17 cellular contexts compared by ENCODE assay signal in the genomic region with DNA sequence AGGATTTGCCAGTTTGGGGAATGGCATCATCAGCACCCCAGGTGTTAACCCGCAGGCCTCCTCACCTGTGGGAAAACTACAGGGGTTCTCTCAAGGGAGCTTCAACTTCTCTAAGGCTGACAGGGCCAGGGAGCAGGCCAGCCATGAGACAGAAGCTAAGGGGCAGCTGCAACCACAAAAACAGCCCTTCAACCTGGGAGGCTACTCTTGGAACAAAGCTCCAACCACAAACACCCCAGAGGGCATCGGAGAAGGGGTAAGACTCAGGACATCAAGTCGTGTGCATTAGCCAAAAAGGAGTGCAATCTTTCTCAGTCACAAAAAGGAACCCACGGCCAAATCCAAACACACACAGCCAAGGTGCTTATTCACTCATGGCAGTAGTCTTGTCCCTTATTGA.
"Had no signal": no experiment of that assay in that cellular context is flagged by ENCODE, and none has a peak within 500 bp of the region (broad histone marks: within the 10 kb centered on the region; RNA-seq: fewer than 3 reads in every experiment).

No MANE protein-coding gene starts in this region.

- H3K27me3 Mint-ChIP-seq: activated CD4-positive, alpha-beta T cell treated with anti-CD3 and anti-CD28 coated beads, Interleukin-2, amount 10 ng/mL, durations not matched to agents 24 days and 14 days; activated T-cell treated with anti-CD3 and anti-CD28 coated beads, Interleukin-2, amount 50 U/mL, for 24 hours; memory B cell; naive thymus-derived CD4-positive, alpha-beta T cell had no signal

- ATAC-seq: body of pancreas; mucosa of descending colon; naive thymus-derived CD4-positive, alpha-beta T cell had no signal

- H3K4me3 Mint-ChIP-seq: activated CD4-positive, alpha-beta T cell treated with anti-CD3 and anti-CD28 coated beads, Interleukin-2, amount 10 ng/mL, durations not matched to agents 24 days and 14 days; activated CD8-positive, alpha-beta T cell treated with anti-CD3 and anti-CD28 coated beads for 36 hours; activated naive CD4-positive, alpha-beta T cell treated with anti-CD3 and anti-CD28 coated beads for 36 hours; activated T-cell treated with anti-CD3 and anti-CD28 coated beads, Interleukin-2, amount 50 U/mL, for 24 hours; naive thymus-derived CD4-positive, alpha-beta T cell; neural progenitor cell had no signal

- H3K9me3 Mint-ChIP-seq: activated CD4-positive, alpha-beta T cell treated with anti-CD3 and anti-CD28 coated beads, Interleukin-2, amount 10 ng/mL, durations not matched to agents 24 days and 14 days; activated CD8-positive, alpha-beta T cell treated with anti-CD3 and anti-CD28 coated beads for 36 hours; activated naive CD4-positive, alpha-beta T cell treated with anti-CD3 and anti-CD28 coated beads for 36 hours; activated T-cell treated with anti-CD3 and anti-CD28 coated beads, Interleukin-2, amount 50 U/mL, for 24 hours; memory B cell; neural progenitor cell had no signal

- H3K27ac ChIP-seq: body of pancreas, esophagus squamous epithelium, heart right ventricle, neural progenitor cell, prostate gland, right atrium auricular region, thoracic aorta, upper lobe of left lung had no signal

- H3K27me3 ChIP-seq: body of pancreas, esophagus squamous epithelium, heart right ventricle, neural progenitor cell, right atrium auricular region, upper lobe of left lung had no signal

- H3K4me3 ChIP-seq: body of pancreas, esophagus squamous epithelium, heart right ventricle, mucosa of descending colon, neural progenitor cell, prostate gland, right atrium auricular region, thoracic aorta, upper lobe of left lung had no signal

- H3K4me1 ChIP-seq: prostate gland, upper lobe of left lung had no signal

- H3K27ac Mint-ChIP-seq: activated CD8-positive, alpha-beta T cell treated with anti-CD3 and anti-CD28 coated beads for 36 hours; activated naive CD4-positive, alpha-beta T cell treated with anti-CD3 and anti-CD28 coated beads for 36 hours; activated T-cell treated with anti-CD3 and anti-CD28 coated beads, Interleukin-2, amount 50 U/mL, for 24 hours; memory B cell; naive thymus-derived CD4-positive, alpha-beta T cell; neural progenitor cell had no signal

- H3K9me3 ChIP-seq: body of pancreas, esophagus squamous epithelium, heart right ventricle, mucosa of descending colon, prostate gland, right atrium auricular region, thoracic aorta, upper lobe of left lung had no signal

- H3K9ac ChIP-seq: neural progenitor cell had no signal

- DNase-seq: activated CD4-positive, alpha-beta T cell treated with anti-CD3 and anti-CD28 coated beads, Interleukin-2, amount 10 ng/mL, durations not matched to agents 24 days and 14 days; activated T-cell treated with anti-CD3 and anti-CD28 coated beads, Interleukin-2, amount 50 U/mL, for 24 hours; body of pancreas; dermis blood vessel endothelial cell; effector memory CD4-positive, alpha-beta T cell; esophagus squamous epithelium; heart right ventricle; mucosa of descending colon; naive thymus-derived CD4-positive, alpha-beta T cell; upper lobe of left lung had no signal

- H3K36me3 ChIP-seq: esophagus squamous epithelium, heart right ventricle, neural progenitor cell, prostate gland, right atrium auricular region, thoracic aorta, upper lobe of left lung had no signal
